18 cellular contexts compared by ENCODE assay signal in genomic region chr6:79404261-79404660, GRCh38.
"Had no signal": no experiment of that assay in that cellular context is flagged by ENCODE, and none has a peak within 500 bp of the region (broad histone marks: within the 10 kb centered on the region; RNA-seq: fewer than 3 reads in every experiment).

No MANE protein-coding gene starts in this region.

- H3K36me3 ChIP-seq: cardiac muscle cell, sigmoid colon, tibial artery, WERI-Rb-1 had no signal

- DNase-seq: activated CD4-positive, alpha-beta T cell treated with anti-CD3 and anti-CD28 coated beads, Interleukin-2, amount 50 U/mL, for 48 hours; amniotic stem cell; foreskin melanocyte; kidney glomerular epithelial cell; mesenchymal stem cell; natural killer cell; nucleus accumbens; sigmoid colon; stimulated activated CD4-positive, alpha-beta T cell treated with anti-CD3 and anti-CD28 coated beads, Interleukin-4, amount 100 ng/mL, for 4 hours; stimulated activated naive CD4-positive, alpha-beta T cell treated with Interleukin-2 at 50 U/mL for 16 hours; substantia nigra; SW 1271; T-helper 2 cell; tibial artery; WERI-Rb-1 had no signal

- H3K4me3 Mint-ChIP-seq: activated naive CD8-positive, alpha-beta T cell; activated T-helper 1 cell treated with anti-CD3 and anti-CD28 coated beads, Interleukin-12 subunit alpha, Interleukin-12 subunit beta, Interleukin-2, Interleukin-4 antibody, amounts not matched to agents 30 ng/mL and 10 ng/mL and 1 ng/mL, durations not matched to agents 14 hours and 24 hours and 36 hours; natural killer cell had no signal

- H3K9me3 Mint-ChIP-seq: activated T-helper 1 cell treated with anti-CD3 and anti-CD28 coated beads, Interleukin-12 subunit alpha, Interleukin-12 subunit beta, Interleukin-2, Interleukin-4 antibody, amounts not matched to agents 30 ng/mL and 10 ng/mL and 1 ng/mL, durations not matched to agents 14 hours and 24 hours and 36 hours; natural killer cell had no signal

- H3K27me3 Mint-ChIP-seq: activated naive CD8-positive, alpha-beta T cell had no signal

- H3K4me1 ChIP-seq: sigmoid colon, tibial artery had no signal

- H3K4me3 ChIP-seq: cardiac muscle cell, sigmoid colon, tibial artery had no signal

- H3K27ac Mint-ChIP-seq: activated naive CD8-positive, alpha-beta T cell; activated T-helper 1 cell treated with anti-CD3 and anti-CD28 coated beads, Interleukin-12 subunit alpha, Interleukin-12 subunit beta, Interleukin-2, Interleukin-4 antibody, amounts not matched to agents 30 ng/mL and 10 ng/mL and 1 ng/mL, durations not matched to agents 14 hours and 24 hours and 36 hours; natural killer cell had no signal

- H3K9me3 ChIP-seq: sigmoid colon, tibial artery had no signal

- H3K36me3 Mint-ChIP-seq: activated naive CD8-positive, alpha-beta T cell; natural killer cell had no signal

- H3K27me3 ChIP-seq: cardiac muscle cell, sigmoid colon, tibial artery had no signal

- H3K4me1 Mint-ChIP-seq: natural killer cell had no signal

- H3K27ac ChIP-seq: cardiac muscle cell, sigmoid colon, tibial artery, WERI-Rb-1 had no signal

- ATAC-seq: natural killer cell had no signal
